8 cellular contexts compared by ENCODE assay signal in genomic region chr16:75306102-75306762, GRCh38. TPM values are rescaled to one million over a fixed set of nuclear protein-coding genes. Genes with fewer than 3 reads are reported as not detected.
DNase-seq lines count a peak whose midpoint lies in the region; ATAC-seq and TF ChIP-seq lines count a peak whose summit lies in the region.

No MANE protein-coding gene starts in this region.

- H3K9me3 Mint-ChIP-seq in endodermal cell, result no peaks in the 10 kb centered on the region

- 89 to 100% methylated on average over 2 to 9 of the region's 9 CpGs for WGBS in endodermal cell (ENCODE audit: insufficient coverage in 1 of 2, insufficient read length in 1 of 2), 2 experiments

- TF ChIP-seq CTCF in Loucy (conservative IDR thresholded peaks at IDR 0.05; ENCODE audit: low read length), result no peak
- TF ChIP-seq CTCF in endodermal cell (conservative IDR thresholded peaks at IDR 0.05), result no peak

- H3K27ac Mint-ChIP-seq in endodermal cell, result peak overlapping the region; percentile 79

- DNase-seq in A172 (ENCODE audit: low spot score) (peak; percentile 47), endodermal cell (no peak), mucosa of gallbladder (ENCODE audit: low spot score) (peak; percentile 58), DMS 273 (lab: John Stamatoyannopoulos, UW; ENCODE audit: unreplicated experiment) (no peak), NCI-H2196 (lab: John Stamatoyannopoulos, UW; ENCODE audit: unreplicated experiment) (no peak), NCI-H1694 (lab: John Stamatoyannopoulos, UW) (no peak)

- H3K79me2 ChIP-seq in Loucy (ENCODE audit: insufficient read depth, low read length), result no peaks in the 10 kb centered on the region

- no peak overlapping the region for H2AFZ ChIP-seq in Loucy (ENCODE audit: low read length)

- ATAC-seq in HG03108 (IDR thresholded peaks at IDR 0.05; ENCODE audit: unreplicated experiment), result no peak

- peaks cover 9% of the 10 kb centered on the region; the same call in 1 of the 2 replicates for H3F3A ChIP-seq in Loucy (ENCODE audit: low read depth)

- H3K4me3 ChIP-seq in Loucy (ENCODE audit: low read length, poor library complexity, severe bottlenecking), result peak overlapping the region; percentile 55
- peak overlapping the region; percentile 2 for H3K4me3 ChIP-seq in endodermal cell (ENCODE audit: low read length)

- H3K4me2 ChIP-seq in Loucy (ENCODE audit: low read depth, low read length, poor library complexity, severe bottlenecking), result peak overlapping the region; percentile 78

- no peaks in the 10 kb centered on the region for H4K20me1 ChIP-seq in Loucy (ENCODE audit: insufficient read depth, low read length, poor library complexity, severe bottlenecking)

- H3K4me1 ChIP-seq in Loucy (ENCODE audit: insufficient read depth, low read length, poor library complexity, severe bottlenecking), result peaks cover 33% of the 10 kb centered on the region
- peaks cover 10% of the 10 kb centered on the region for H3K4me1 ChIP-seq in endodermal cell (ENCODE audit: control insufficient read depth, insufficient read depth, low read length)

- peaks cover 37% of the 10 kb centered on the region for H3K36me3 Mint-ChIP-seq in endodermal cell (ENCODE audit: low read depth)

- peak overlapping the region; percentile 65 for H3K9ac ChIP-seq in Loucy (ENCODE audit: low read depth, low read length, poor library complexity, severe bottlenecking)
- H3K9ac ChIP-seq in endodermal cell (ENCODE audit: extremely low read depth, low read length, poor library complexity, severe bottlenecking), result no peak overlapping the region

- H3K9me2 ChIP-seq in Loucy (replicated peaks; ENCODE audit: low read depth, low read length), result no peaks in the 10 kb centered on the region

- H3K4me1 Mint-ChIP-seq in endodermal cell, result peaks cover 31% of the 10 kb centered on the region

- no peak overlapping the region for H3K27ac ChIP-seq in endodermal cell (ENCODE audit: low read depth, low read length)

- peaks cover 5% of the 10 kb centered on the region; the same call in 1 of the 2 replicates for H3K36me3 ChIP-seq in Loucy (ENCODE audit: insufficient read depth, low read length)
- H3K36me3 ChIP-seq in endodermal cell (ENCODE audit: control insufficient read depth, insufficient read depth, low read length), result peaks cover 27% of the 10 kb centered on the region

- no peak overlapping the region for H3K4me3 Mint-ChIP-seq in endodermal cell

- H3K27me3 Mint-ChIP-seq in endodermal cell (ENCODE audit: insufficient read depth), result no peaks in the 10 kb centered on the region

- no peaks in the 10 kb centered on the region for H3K27me3 ChIP-seq in Loucy (ENCODE audit: insufficient read depth, low read length, poor library complexity, severe bottlenecking)
- H3K27me3 ChIP-seq in endodermal cell (ENCODE audit: control insufficient read depth, insufficient read depth, low read length, poor library complexity, severe bottlenecking), result no peaks in the 10 kb centered on the region

- no peaks in the 10 kb centered on the region for H3K9me3 ChIP-seq in Loucy (ENCODE audit: insufficient read depth, low read depth, low read length)
- H3K9me3 ChIP-seq in endodermal cell (ENCODE audit: control insufficient read depth, low read length), result no peaks in the 10 kb centered on the region

RNA-seq across cellular contexts. Expression of gene BCAR1, which starts 54.8 kb away (rescaled TPM):
- total RNA-seq in A172 (2014; rRNA removed; shearing (Covaris generic)), result 85.8 and 106 TPM in 2 replicates
- 10 to 100 TPM; 56.2 to 74.3 TPM for total RNA-seq in endodermal cell
- polyA plus RNA-seq in endodermal cell (2013, experiment 1 of 2), result 38.6 TPM
- 33.2 TPM for polyA plus RNA-seq in endodermal cell (2013, experiment 2 of 2)
- 223 TPM for total RNA-seq in mucosa of gallbladder

Comparison
In these comparisons a context has a peak if more than half of its experiments do, and no peak if none do; other contexts are left out.
1. DNase-seq: peak in A172 (single experiment) and mucosa of gallbladder (single experiment); none in endodermal cell (single experiment), DMS 273 (single experiment), NCI-H2196 (single experiment) and NCI-H1694 (single experiment).